1 cellular context compared by ENCODE assay signal in the genomic region with DNA sequence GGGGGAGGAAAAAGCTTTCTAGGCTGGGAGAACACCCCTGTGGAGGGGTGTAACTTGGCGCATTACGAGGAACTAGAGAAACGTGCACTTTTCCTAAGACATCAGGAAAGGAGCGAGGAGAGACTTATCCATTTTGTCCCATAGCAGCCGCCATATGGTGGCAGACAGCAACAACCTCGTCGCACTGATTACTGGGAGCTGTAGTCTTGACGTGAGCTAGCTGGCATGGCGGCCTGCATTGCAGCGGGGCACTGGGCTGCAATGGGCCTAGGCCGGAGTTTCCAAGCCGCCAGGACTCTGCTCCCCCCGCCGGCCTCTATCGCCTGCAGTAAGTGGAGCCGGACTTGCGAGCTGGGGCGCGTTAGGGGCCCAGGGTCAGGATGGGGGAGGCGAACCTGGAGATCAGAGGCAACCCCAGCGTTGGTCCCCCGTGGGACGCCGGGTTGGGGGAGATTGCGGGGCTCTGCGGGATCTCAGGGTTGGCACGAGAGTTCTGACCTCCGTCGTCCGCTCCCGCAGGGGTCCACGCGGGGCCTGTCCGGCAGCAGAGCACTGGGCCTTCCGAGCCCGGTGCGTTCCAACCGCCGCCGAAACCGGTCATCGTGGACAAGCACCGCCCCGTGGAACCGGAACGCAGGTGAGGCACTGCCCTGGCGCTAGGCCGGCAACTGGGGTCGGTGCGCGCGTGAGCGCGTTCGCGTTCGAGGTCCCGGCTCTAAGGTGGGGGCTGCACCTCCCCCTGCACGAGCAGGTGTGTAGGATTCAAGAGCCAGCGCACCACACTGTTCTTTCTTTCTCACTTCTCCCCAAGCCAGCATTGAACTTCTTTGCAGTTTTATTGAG.
TF ChIP-seq lines count a peak whose summit lies in the region.

A gene (plus strand): TSS at position 201 of the 843 bp plus-strand sequence. CDS start 25 bp downstream, at position 226.

TF ChIP-seq in HepG2, 621 proteins besides CTCF, POLR2A, EP300 and RAD21 (continued from another document and continues in another):
- TF ChIP-seq, protein P1, sequence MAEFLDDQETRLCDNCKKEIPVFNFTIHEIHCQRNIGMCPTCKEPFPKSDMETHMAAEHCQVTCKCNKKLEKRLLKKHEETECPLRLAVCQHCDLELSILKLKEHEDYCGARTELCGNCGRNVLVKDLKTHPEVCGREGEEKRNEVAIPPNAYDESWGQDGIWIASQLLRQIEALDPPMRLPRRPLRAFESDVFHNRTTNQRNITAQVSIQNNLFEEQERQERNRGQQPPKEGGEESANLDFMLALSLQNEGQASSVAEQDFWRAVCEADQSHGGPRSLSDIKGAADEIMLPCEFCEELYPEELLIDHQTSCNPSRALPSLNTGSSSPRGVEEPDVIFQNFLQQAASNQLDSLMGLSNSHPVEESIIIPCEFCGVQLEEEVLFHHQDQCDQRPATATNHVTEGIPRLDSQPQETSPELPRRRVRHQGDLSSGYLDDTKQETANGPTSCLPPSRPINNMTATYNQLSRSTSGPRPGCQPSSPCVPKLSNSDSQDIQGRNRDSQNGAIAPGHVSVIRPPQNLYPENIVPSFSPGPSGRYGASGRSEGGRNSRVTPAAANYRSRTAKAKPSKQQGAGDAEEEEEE (CRISPR knock-in tag; IDR thresholded peaks at IDR 0.05; ENCODE audit: borderline replicate concordance) = peak; percentile 26; the same call in 1 of the 2 replicates
- TF ChIP-seq ELF4 (CRISPR knock-in tag; IDR thresholded peaks at IDR 0.05; ENCODE audit: borderline replicate concordance) (peak; percentile 58; the same call in 1 of the 2 replicates), RXRB (CRISPR knock-in tag; IDR thresholded peaks at IDR 0.05; ENCODE audit: borderline replicate concordance) (peak; percentile 67; the same call in 1 of the 2 replicates), IRF2 (CRISPR knock-in tag; IDR thresholded peaks at IDR 0.05) (peak; percentile 99), GLI4 (CRISPR knock-in tag; IDR thresholded peaks at IDR 0.05; ENCODE audit: borderline replicate concordance) (peak; percentile 78; the same call in 1 of the 2 replicates), ZFP82 (CRISPR knock-in tag; IDR thresholded peaks at IDR 0.05; ENCODE audit: borderline replicate concordance) (peak; percentile 40; the same call in 1 of the 2 replicates), SMARCC2 (IDR thresholded peaks at IDR 0.05) (no peak), ZNF563 (CRISPR knock-in tag; IDR thresholded peaks at IDR 0.05) (peak; percentile 90), NR2C2 (CRISPR knock-in tag; IDR thresholded peaks at IDR 0.05; ENCODE audit: borderline replicate concordance) (peak; percentile 96), ZNF670 (CRISPR knock-in tag; IDR thresholded peaks at IDR 0.05; ENCODE audit: borderline replicate concordance) (peak; percentile 50), ZNF773 (CRISPR knock-in tag; IDR thresholded peaks at IDR 0.05; ENCODE audit: borderline replicate concordance) (peak; percentile 69), MTA1 (CRISPR knock-in tag; IDR thresholded peaks at IDR 0.05; ENCODE audit: borderline replicate concordance) (peak; percentile 97; the same call in 1 of the 2 replicates), YEATS2 (CRISPR knock-in tag; IDR thresholded peaks at IDR 0.05; ENCODE audit: borderline replicate concordance) (peak; percentile 90), ZNF234 (CRISPR knock-in tag; conservative IDR thresholded peaks at IDR 0.05) (0 out of 2 replicates have a peak, but pooled peaks have one; percentile 32), ZNF430 (CRISPR knock-in tag; IDR thresholded peaks at IDR 0.05) (no peak), REPIN1 (CRISPR knock-in tag; IDR thresholded peaks at IDR 0.05; ENCODE audit: borderline replicate concordance, low read depth) (peak; percentile 61), ZNF547 (CRISPR knock-in tag; IDR thresholded peaks at IDR 0.05) (peak; percentile 89), FOXK1 (CRISPR knock-in tag; IDR thresholded peaks at IDR 0.05; ENCODE audit: borderline replicate concordance, low read depth) (peak; percentile 100), ZNF101 (CRISPR knock-in tag; IDR thresholded peaks at IDR 0.05; ENCODE audit: borderline replicate concordance, low read depth) (peak; percentile 94; the same call in 1 of the 2 replicates), ZNF121 (CRISPR knock-in tag; IDR thresholded peaks at IDR 0.05) (peak; percentile 34; the same call in 1 of the 2 replicates), ZNF383 (CRISPR knock-in tag; IDR thresholded peaks at IDR 0.05; ENCODE audit: borderline replicate concordance) (peak; percentile 95), EEA1 (CRISPR knock-in tag; IDR thresholded peaks at IDR 0.05; ENCODE audit: borderline replicate concordance) (peak; percentile 88; the same call in 1 of the 2 replicates), ZIK1 (CRISPR knock-in tag; IDR thresholded peaks at IDR 0.05; ENCODE audit: borderline replicate concordance, low read depth) (peak; percentile 56; the same call in 1 of the 2 replicates), TMF1 (CRISPR knock-in tag; IDR thresholded peaks at IDR 0.05; ENCODE audit: low read depth) (peak; percentile 77; the same call in 1 of the 2 replicates), YY1 (IDR thresholded peaks at IDR 0.05; ENCODE audit: insufficient read depth, insufficient replicate concordance, low read depth, low read length) (peak; percentile 99)
- TF ChIP-seq, protein P2, sequence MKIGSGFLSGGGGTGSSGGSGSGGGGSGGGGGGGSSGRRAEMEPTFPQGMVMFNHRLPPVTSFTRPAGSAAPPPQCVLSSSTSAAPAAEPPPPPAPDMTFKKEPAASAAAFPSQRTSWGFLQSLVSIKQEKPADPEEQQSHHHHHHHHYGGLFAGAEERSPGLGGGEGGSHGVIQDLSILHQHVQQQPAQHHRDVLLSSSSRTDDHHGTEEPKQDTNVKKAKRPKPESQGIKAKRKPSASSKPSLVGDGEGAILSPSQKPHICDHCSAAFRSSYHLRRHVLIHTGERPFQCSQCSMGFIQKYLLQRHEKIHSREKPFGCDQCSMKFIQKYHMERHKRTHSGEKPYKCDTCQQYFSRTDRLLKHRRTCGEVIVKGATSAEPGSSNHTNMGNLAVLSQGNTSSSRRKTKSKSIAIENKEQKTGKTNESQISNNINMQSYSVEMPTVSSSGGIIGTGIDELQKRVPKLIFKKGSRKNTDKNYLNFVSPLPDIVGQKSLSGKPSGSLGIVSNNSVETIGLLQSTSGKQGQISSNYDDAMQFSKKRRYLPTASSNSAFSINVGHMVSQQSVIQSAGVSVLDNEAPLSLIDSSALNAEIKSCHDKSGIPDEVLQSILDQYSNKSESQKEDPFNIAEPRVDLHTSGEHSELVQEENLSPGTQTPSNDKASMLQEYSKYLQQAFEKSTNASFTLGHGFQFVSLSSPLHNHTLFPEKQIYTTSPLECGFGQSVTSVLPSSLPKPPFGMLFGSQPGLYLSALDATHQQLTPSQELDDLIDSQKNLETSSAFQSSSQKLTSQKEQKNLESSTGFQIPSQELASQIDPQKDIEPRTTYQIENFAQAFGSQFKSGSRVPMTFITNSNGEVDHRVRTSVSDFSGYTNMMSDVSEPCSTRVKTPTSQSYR (CRISPR knock-in tag; IDR thresholded peaks at IDR 0.05; ENCODE audit: borderline replicate concordance) = peak; percentile 56
- TF ChIP-seq, protein P3, sequence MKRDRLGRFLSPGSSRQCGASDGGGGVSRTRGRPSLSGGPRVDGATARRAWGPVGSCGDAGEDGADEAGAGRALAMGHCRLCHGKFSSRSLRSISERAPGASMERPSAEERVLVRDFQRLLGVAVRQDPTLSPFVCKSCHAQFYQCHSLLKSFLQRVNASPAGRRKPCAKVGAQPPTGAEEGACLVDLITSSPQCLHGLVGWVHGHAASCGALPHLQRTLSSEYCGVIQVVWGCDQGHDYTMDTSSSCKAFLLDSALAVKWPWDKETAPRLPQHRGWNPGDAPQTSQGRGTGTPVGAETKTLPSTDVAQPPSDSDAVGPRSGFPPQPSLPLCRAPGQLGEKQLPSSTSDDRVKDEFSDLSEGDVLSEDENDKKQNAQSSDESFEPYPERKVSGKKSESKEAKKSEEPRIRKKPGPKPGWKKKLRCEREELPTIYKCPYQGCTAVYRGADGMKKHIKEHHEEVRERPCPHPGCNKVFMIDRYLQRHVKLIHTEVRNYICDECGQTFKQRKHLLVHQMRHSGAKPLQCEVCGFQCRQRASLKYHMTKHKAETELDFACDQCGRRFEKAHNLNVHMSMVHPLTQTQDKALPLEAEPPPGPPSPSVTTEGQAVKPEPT (CRISPR knock-in tag; IDR thresholded peaks at IDR 0.05; ENCODE audit: low read depth) = peak; percentile 57; the same call in 1 of the 2 replicates
- TF ChIP-seq, protein P4, sequence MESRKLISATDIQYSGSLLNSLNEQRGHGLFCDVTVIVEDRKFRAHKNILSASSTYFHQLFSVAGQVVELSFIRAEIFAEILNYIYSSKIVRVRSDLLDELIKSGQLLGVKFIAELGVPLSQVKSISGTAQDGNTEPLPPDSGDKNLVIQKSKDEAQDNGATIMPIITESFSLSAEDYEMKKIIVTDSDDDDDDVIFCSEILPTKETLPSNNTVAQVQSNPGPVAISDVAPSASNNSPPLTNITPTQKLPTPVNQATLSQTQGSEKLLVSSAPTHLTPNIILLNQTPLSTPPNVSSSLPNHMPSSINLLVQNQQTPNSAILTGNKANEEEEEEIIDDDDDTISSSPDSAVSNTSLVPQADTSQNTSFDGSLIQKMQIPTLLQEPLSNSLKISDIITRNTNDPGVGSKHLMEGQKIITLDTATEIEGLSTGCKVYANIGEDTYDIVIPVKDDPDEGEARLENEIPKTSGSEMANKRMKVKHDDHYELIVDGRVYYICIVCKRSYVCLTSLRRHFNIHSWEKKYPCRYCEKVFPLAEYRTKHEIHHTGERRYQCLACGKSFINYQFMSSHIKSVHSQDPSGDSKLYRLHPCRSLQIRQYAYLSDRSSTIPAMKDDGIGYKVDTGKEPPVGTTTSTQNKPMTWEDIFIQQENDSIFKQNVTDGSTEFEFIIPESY (CRISPR knock-in tag; IDR thresholded peaks at IDR 0.05) = peak; percentile 66; the same call in 1 of the 2 replicates
- TF ChIP-seq, protein P5, sequence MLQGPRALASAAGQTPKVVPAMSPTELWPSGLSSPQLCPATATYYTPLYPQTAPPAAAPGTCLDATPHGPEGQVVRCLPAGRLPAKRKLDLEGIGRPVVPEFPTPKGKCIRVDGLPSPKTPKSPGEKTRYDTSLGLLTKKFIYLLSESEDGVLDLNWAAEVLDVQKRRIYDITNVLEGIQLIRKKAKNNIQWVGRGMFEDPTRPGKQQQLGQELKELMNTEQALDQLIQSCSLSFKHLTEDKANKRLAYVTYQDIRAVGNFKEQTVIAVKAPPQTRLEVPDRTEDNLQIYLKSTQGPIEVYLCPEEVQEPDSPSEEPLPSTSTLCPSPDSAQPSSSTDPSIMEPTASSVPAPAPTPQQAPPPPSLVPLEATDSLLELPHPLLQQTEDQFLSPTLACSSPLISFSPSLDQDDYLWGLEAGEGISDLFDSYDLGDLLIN (CRISPR knock-in tag; IDR thresholded peaks at IDR 0.05; ENCODE audit: borderline replicate concordance) = peak; percentile 57; the same call in 1 of the 2 replicates
- TF ChIP-seq, protein P6, sequence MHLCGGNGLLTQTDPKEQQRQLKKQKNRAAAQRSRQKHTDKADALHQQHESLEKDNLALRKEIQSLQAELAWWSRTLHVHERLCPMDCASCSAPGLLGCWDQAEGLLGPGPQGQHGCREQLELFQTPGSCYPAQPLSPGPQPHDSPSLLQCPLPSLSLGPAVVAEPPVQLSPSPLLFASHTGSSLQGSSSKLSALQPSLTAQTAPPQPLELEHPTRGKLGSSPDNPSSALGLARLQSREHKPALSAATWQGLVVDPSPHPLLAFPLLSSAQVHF (CRISPR knock-in tag; IDR thresholded peaks at IDR 0.05) = 0 out of 2 replicates have a peak, but pooled peaks have one; percentile 62
- TF ChIP-seq, protein P7, sequence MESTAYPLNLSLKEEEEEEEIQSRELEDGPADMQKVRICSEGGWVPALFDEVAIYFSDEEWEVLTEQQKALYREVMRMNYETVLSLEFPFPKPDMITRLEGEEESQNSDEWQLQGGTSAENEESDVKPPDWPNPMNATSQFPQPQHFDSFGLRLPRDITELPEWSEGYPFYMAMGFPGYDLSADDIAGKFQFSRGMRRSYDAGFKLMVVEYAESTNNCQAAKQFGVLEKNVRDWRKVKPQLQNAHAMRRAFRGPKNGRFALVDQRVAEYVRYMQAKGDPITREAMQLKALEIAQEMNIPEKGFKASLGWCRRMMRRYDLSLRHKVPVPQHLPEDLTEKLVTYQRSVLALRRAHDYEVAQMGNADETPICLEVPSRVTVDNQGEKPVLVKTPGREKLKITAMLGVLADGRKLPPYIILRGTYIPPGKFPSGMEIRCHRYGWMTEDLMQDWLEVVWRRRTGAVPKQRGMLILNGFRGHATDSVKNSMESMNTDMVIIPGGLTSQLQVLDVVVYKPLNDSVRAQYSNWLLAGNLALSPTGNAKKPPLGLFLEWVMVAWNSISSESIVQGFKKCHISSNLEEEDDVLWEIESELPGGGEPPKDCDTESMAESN (CRISPR knock-in tag; conservative IDR thresholded peaks at IDR 0.05) = peak; percentile 92; the same call in 1 of the 2 replicates
